ENCODE assay signal across 2 cellular contexts in genomic region chr2:17759805-17760204, GRCh38.
A peak's percentile ranks its signal among the peaks of the same experiment; 100 is the strongest.
TF ChIP-seq lines count a peak whose summit lies in the region.

No MANE protein-coding gene starts in this region.

TF ChIP-seq in A549, 52 proteins besides CTCF, POLR2A, EP300 and RAD21:
- TF ChIP-seq SMC3 (IDR thresholded peaks at IDR 0.05) (no peak), FOSL2 (IDR thresholded peaks at IDR 0.05) (no peak), FOSL2 (CRISPR knock-in tag; IDR thresholded peaks at IDR 0.05) (no peak), RCOR1 (IDR thresholded peaks at IDR 0.05; ENCODE audit: low read depth, low read length) (no peak), CEBPB (IDR thresholded peaks at IDR 0.05) (peak; percentile 73 to 88; a peak in 3 of 4 replicates), MAFK (IDR thresholded peaks at IDR 0.05; ENCODE audit: partially characterized antibody) (no peak)
- TF ChIP-seq, protein P1, sequence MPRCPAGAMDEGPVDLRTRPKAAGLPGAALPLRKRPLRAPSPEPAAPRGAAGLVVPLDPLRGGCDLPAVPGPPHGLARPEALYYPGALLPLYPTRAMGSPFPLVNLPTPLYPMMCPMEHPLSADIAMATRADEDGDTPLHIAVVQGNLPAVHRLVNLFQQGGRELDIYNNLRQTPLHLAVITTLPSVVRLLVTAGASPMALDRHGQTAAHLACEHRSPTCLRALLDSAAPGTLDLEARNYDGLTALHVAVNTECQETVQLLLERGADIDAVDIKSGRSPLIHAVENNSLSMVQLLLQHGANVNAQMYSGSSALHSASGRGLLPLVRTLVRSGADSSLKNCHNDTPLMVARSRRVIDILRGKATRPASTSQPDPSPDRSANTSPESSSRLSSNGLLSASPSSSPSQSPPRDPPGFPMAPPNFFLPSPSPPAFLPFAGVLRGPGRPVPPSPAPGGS (IDR thresholded peaks at IDR 0.05) = no peak
- TF ChIP-seq, protein P2, sequence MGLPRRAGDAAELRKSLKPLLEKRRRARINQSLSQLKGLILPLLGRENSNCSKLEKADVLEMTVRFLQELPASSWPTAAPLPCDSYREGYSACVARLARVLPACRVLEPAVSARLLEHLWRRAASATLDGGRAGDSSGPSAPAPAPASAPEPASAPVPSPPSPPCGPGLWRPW (IDR thresholded peaks at IDR 0.05) = peak; percentile 53; the same call in 1 of the 2 replicates
TF ChIP-seq in A549: peak in this region for 2.

TF ChIP-seq in IMR-90, 13 proteins besides CTCF, POLR2A, EP300 and RAD21:
- TF ChIP-seq CEBPB (IDR thresholded peaks at IDR 0.05; ENCODE audit: low read depth, low read length) (peak; percentile 80), NFE2L2 (IDR thresholded peaks at IDR 0.05; ENCODE audit: low read depth, low read length) (no peak)
